In the genomic region with DNA sequence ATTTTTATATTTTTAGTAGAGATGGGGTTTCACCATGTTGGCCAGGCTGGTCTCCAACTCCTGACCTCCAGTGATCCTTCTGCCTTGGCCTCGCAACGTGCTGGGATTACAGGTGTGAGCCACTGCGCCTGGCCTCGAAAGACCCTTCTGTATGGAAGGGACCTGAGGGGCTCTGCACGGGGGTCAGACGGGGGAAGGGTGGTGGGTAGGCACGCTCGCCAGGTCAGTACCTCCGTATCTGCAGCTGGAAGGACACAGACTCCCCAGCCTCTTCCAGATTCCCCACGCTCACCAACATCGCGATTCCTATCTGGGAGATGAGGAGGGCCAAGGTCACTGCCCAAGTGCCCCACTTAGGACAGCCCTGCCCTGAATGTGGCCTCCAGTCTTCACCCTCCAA, we compare ENCODE assay signal across 1 cellular context.
TF ChIP-seq lines count a peak whose summit lies in the region.

No MANE protein-coding gene starts in this region.

TF ChIP-seq in HepG2, 621 proteins besides CTCF, POLR2A, EP300 and RAD21:
- 0 out of 2 replicates have a peak, but pooled peaks have one; percentile 32 for TF ChIP-seq WIZ (CRISPR knock-in tag; IDR thresholded peaks at IDR 0.05)
- no peak for TF ChIP-seq TGIF2 (CRISPR knock-in tag; IDR thresholded peaks at IDR 0.05)
